ENCODE assay signal across 21 cellular contexts in genomic region chr1:10186453-10187319, GRCh38. TPM values are rescaled to one million over a fixed set of nuclear protein-coding genes. Genes with fewer than 3 reads are reported as not detected.
DNase-seq lines count a peak whose midpoint lies in the region; ATAC-seq, FAIRE-seq and TF ChIP-seq lines count a peak whose summit lies in the region.
"Had no signal": no experiment of that assay in that cellular context is flagged by ENCODE, and none has a peak within 500 bp of the region (broad histone marks: within the 10 kb centered on the region; RNA-seq: fewer than 3 reads in every experiment).

No MANE protein-coding gene starts in this region.

- H3K27me3 ChIP-seq in HepG2 (ENCODE audit: control insufficient read depth in 1 of 2, insufficient read depth in 2 of 2, low read length in 2 of 2), result no peaks in the 10 kb centered on the region
- no peaks in the 10 kb centered on the region for H3K27me3 ChIP-seq in heart left ventricle
- H3K27me3 ChIP-seq in CD8-positive, alpha-beta memory T cell (ENCODE audit: insufficient read depth, low read length, poor library complexity, severe bottlenecking), result no peaks in the 10 kb centered on the region
- H3K27me3 ChIP-seq: esophagus squamous epithelium, testis had no signal

- H3K27ac ChIP-seq in HepG2 (ENCODE audit: extremely low read length, insufficient read depth, low read length) (no peak overlapping the region), heart left ventricle (no peak overlapping the region)
- no peak overlapping the region for H3K27ac ChIP-seq in CD8-positive, alpha-beta memory T cell (ENCODE audit: low read depth, low read length)
- H3K27ac ChIP-seq: esophagus squamous epithelium, testis had no signal

- H3K4me3 ChIP-seq in HepG2 (replicated peaks in 1 of 3; ENCODE audit: insufficient read depth in 1 of 3, low read depth in 2 of 3, low read length in 3 of 3) (no peak overlapping the region), heart left ventricle (no peak overlapping the region)
- no peak overlapping the region for H3K4me3 ChIP-seq in CD8-positive, alpha-beta memory T cell (ENCODE audit: low read length)
- H3K4me3 ChIP-seq: esophagus squamous epithelium, testis had no signal

- TF ChIP-seq POLR2A in HepG2 (IDR thresholded peaks at IDR 0.05; ENCODE audit: insufficient read depth in 1 of 2, low read depth in 2 of 2, low read length in 2 of 2), result no peak
- TF ChIP-seq POLR2A in heart left ventricle (IDR thresholded peaks at IDR 0.05), result no peak

- in situ Hi-C loops in HepG2 (cut with HindIII; ENCODE audit: extremely low pct_ligation_motif_present, low pct_unique_long_range_greater_than_20kb), result no loop called here

- TF ChIP-seq EP300 in HepG2 (IDR thresholded peaks at IDR 0.05; ENCODE audit: low read depth in 2 of 2, low read length in 2 of 2) (no peak), HepG2 (CRISPR knock-in tag; IDR thresholded peaks at IDR 0.05; ENCODE audit: borderline replicate concordance) (no peak)

- peaks cover 5% of the 10 kb centered on the region; the same call in 1 of the 2 replicates for H3K4me1 ChIP-seq in HepG2 (ENCODE audit: insufficient read depth, low read length)
- no peaks in the 10 kb centered on the region for H3K4me1 ChIP-seq in heart left ventricle
- no peaks in the 10 kb centered on the region for H3K4me1 ChIP-seq in CD8-positive, alpha-beta memory T cell (ENCODE audit: insufficient read depth, low read length)
- H3K4me1 ChIP-seq: esophagus squamous epithelium, testis had no signal

- no peak overlapping the region for H3K27ac Mint-ChIP-seq in activated CD4-positive, alpha-beta memory T cell treated with anti-CD3 and anti-CD28 coated beads, Interleukin-2, amount 10 ng/mL, durations not matched to agents 7 days and 5 days
- no peak overlapping the region for H3K27ac Mint-ChIP-seq in activated CD4-positive, alpha-beta memory T cell treated with anti-CD3 and anti-CD28 coated beads for 36 hours
- H3K27ac Mint-ChIP-seq in activated CD8-positive, alpha-beta T cell treated with anti-CD3 and anti-CD28 coated beads for 36 hours, result no peak overlapping the region
- no peak overlapping the region for H3K27ac Mint-ChIP-seq in CD8-positive, alpha-beta memory T cell
- H3K27ac Mint-ChIP-seq: CD4-positive, CD25-positive, alpha-beta regulatory T cell had no signal

- no peak overlapping the region for H3K4me3 Mint-ChIP-seq in activated CD4-positive, alpha-beta memory T cell treated with anti-CD3 and anti-CD28 coated beads, Interleukin-2, amount 10 ng/mL, durations not matched to agents 7 days and 5 days
- no peak overlapping the region for H3K4me3 Mint-ChIP-seq in activated CD4-positive, alpha-beta memory T cell treated with anti-CD3 and anti-CD28 coated beads for 36 hours
- H3K4me3 Mint-ChIP-seq in activated CD8-positive, alpha-beta T cell treated with anti-CD3 and anti-CD28 coated beads for 36 hours, result no peak overlapping the region
- H3K4me3 Mint-ChIP-seq in CD8-positive, alpha-beta memory T cell, result no peak overlapping the region
- H3K4me3 Mint-ChIP-seq: CD4-positive, CD25-positive, alpha-beta regulatory T cell; nephron progenitor cell had no signal

- TF ChIP-seq CTCF in activated CD8-positive, alpha-beta T cell treated with anti-CD3 and anti-CD28 coated beads for 36 hours (IDR thresholded peaks at IDR 0.05), result no peak
- TF ChIP-seq CTCF in HepG2 (CRISPR knock-in tag; IDR thresholded peaks at IDR 0.05) (no peak), heart left ventricle (IDR thresholded peaks at IDR 0.05) (no peak)

- peak; percentile 63 for ATAC-seq in activated CD8-positive, alpha-beta T cell treated with anti-CD3 and anti-CD28 coated beads for 36 hours
- ATAC-seq in HepG2, result peak; percentile 22; the same call in 1 of the 3 replicates
- no peak for ATAC-seq in heart left ventricle
- ATAC-seq: HCT116, Right ventricle myocardium inferior had no signal

- no peaks in the 10 kb centered on the region for H3K36me3 ChIP-seq in HepG2 (replicated peaks in 1 of 2; ENCODE audit: control insufficient read depth in 1 of 2, insufficient read depth in 2 of 2, low read length in 2 of 2)
- peaks cover 0 to 6% (median 0%) of the 10 kb centered on the region in 9 donors for H3K36me3 ChIP-seq in heart left ventricle
- no peaks in the 10 kb centered on the region for H3K36me3 ChIP-seq in CD8-positive, alpha-beta memory T cell (ENCODE audit: insufficient read depth, low read length)

- intact Hi-C loops in activated CD4-positive, alpha-beta memory T cell treated with anti-CD3 and anti-CD28 coated beads for 36 hours (cut with micrococcal nuclease), result loop anchor here (2.0 kb wide), 1 partner anchor 16 kb away; no protein-coding TSS in a partner anchor
- intact Hi-C loops in activated CD8-positive, alpha-beta T cell treated with anti-CD3 and anti-CD28 coated beads for 36 hours (cut with micrococcal nuclease), result loop anchor here (2.0 kb wide), 1 partner anchor 16 kb away; no protein-coding TSS in a partner anchor
- intact Hi-C loops in HepG2 (cut with micrococcal nuclease; ENCODE audit: unreplicated experiment) (no loop called here), heart left ventricle (cut with DNase I) (no loop called here)

- H3K9me3 ChIP-seq in HepG2 (ENCODE audit: low read length), result no peaks in the 10 kb centered on the region
- peaks cover 0 to 9% (median 0%) of the 10 kb centered on the region in 12 donors for H3K9me3 ChIP-seq in heart left ventricle
- no peaks in the 10 kb centered on the region for H3K9me3 ChIP-seq in CD8-positive, alpha-beta memory T cell (ENCODE audit: low read length)
- H3K9me3 ChIP-seq: esophagus squamous epithelium, testis had no signal

- no peak overlapping the region for H2AFZ ChIP-seq in HepG2 (ENCODE audit: low read length)

- H3K4me2 ChIP-seq in HepG2 (ENCODE audit: low read depth, low read length), result no peak overlapping the region

- H3K79me2 ChIP-seq in HepG2 (ENCODE audit: insufficient read depth, low read length), result no peaks in the 10 kb centered on the region

- WGBS in HepG2 (ENCODE audit: low lambda C conversion rate), result 83% methylated on average over 16 of the region's 16 CpGs
- 85 to 88% (median 87%) methylated on average over 16 of the region's 16 CpGs for WGBS in heart left ventricle, 4 donors

- H3K4me1 Mint-ChIP-seq in activated CD4-positive, alpha-beta memory T cell treated with anti-CD3 and anti-CD28 coated beads, Interleukin-2, amount 10 ng/mL, durations not matched to agents 7 days and 5 days, result peaks cover 9% of the 10 kb centered on the region
- H3K4me1 Mint-ChIP-seq in activated CD4-positive, alpha-beta memory T cell treated with anti-CD3 and anti-CD28 coated beads for 36 hours (ENCODE audit: low read depth), result peaks cover 5% of the 10 kb centered on the region
- H3K4me1 Mint-ChIP-seq in activated CD8-positive, alpha-beta T cell treated with anti-CD3 and anti-CD28 coated beads for 36 hours (ENCODE audit: low read depth), result no peaks in the 10 kb centered on the region
- H3K4me1 Mint-ChIP-seq in CD8-positive, alpha-beta memory T cell, result no peaks in the 10 kb centered on the region

- CTCF ChIA-PET in activated CD4-positive, alpha-beta memory T cell treated with anti-CD3 and anti-CD28 coated beads, Interleukin-2, amount 10 ng/mL, durations not matched to agents 7 days and 5 days (lab: Charles Lee), result interaction anchor here (0.7 kb wide), 1 partner anchor 961 kb away, joined by 4 read pairs; no protein-coding TSS in a partner anchor
- CTCF ChIA-PET in activated CD4-positive, alpha-beta memory T cell treated with anti-CD3 and anti-CD28 coated beads for 36 hours (lab: Charles Lee), result interaction anchor here (1.3 kb wide), 1 partner anchor 24 kb away, joined by 4 read pairs; the partner anchor contains the start of gene KIF1B
- CTCF ChIA-PET in activated CD8-positive, alpha-beta T cell treated with anti-CD3 and anti-CD28 coated beads for 36 hours (lab: Charles Lee), result interaction anchor here (0.8 to 1.6 kb wide), 2 partner anchors 23 to 34 kb away, joined by 3 to 4 read pairs; no protein-coding TSS in a partner anchor
- CTCF ChIA-PET in HepG2 (lab: Yijun Ruan, JAX; ENCODE audit: low intra/inter-chr PET ratio, low total read pairs), result no interaction called here
- CTCF ChIA-PET in CD8-positive, alpha-beta memory T cell (lab: Charles Lee), result interaction anchor here (2.6 kb wide), 1 partner anchor 23 kb away, joined by 12 read pairs; the partner anchor contains the start of gene KIF1B

- DNase-seq in activated CD4-positive, alpha-beta memory T cell treated with anti-CD3 and anti-CD28 coated beads, Interleukin-2, amount 10 ng/mL, durations not matched to agents 7 days and 5 days, result peak; percentile 35
- DNase-seq in activated CD4-positive, alpha-beta memory T cell treated with anti-CD3 and anti-CD28 coated beads for 36 hours, result no peak
- DNase-seq in GM04503 (ENCODE audit: low read depth), result peak; percentile 70
- peak; percentile 24 for DNase-seq in activated CD8-positive, alpha-beta T cell treated with anti-CD3 and anti-CD28 coated beads for 36 hours
- DNase-seq in HepG2 (ENCODE audit: low spot score), result no peak
- DNase-seq in heart left ventricle, result no peak
- no peak for DNase-seq in COLO829 (ENCODE audit: low spot score)
- no peak for DNase-seq in CD8-positive, alpha-beta memory T cell
- DNase-seq: activated naive CD4-positive, alpha-beta T cell; DMS79 treated with DMSO at 0.1 percent for 48 hours; effector CD8-positive, alpha-beta T cell; esophagus squamous epithelium; head of caudate nucleus; NCI-H1417 treated with DMSO at 0.1 percent for 48 hours; NCI-H524; nephron progenitor cell; SW 1271; testis had no signal

- no peak for FAIRE-seq in HepG2 (lab: Jason Lieb, UNC)

- no peaks in the 10 kb centered on the region for H3K9me3 Mint-ChIP-seq in activated CD4-positive, alpha-beta memory T cell treated with anti-CD3 and anti-CD28 coated beads, Interleukin-2, amount 10 ng/mL, durations not matched to agents 7 days and 5 days
- H3K9me3 Mint-ChIP-seq in activated CD4-positive, alpha-beta memory T cell treated with anti-CD3 and anti-CD28 coated beads for 36 hours, result peaks cover 2% of the 10 kb centered on the region
- peaks cover 2% of the 10 kb centered on the region for H3K9me3 Mint-ChIP-seq in activated CD8-positive, alpha-beta T cell treated with anti-CD3 and anti-CD28 coated beads for 36 hours
- peaks cover 0 to 4% (median 0%) of the 10 kb centered on the region in 5 donors for H3K9me3 Mint-ChIP-seq in CD8-positive, alpha-beta memory T cell

- H3K9ac ChIP-seq in HepG2 (ENCODE audit: insufficient read depth, low read depth, low read length), result no peak overlapping the region

- no TSS peak for BruUV-seq in HepG2 (replicated peaks; lab: Mats Ljungman, UMichigan)

- no peaks in the 10 kb centered on the region for H3K27me3 Mint-ChIP-seq in activated CD4-positive, alpha-beta memory T cell treated with anti-CD3 and anti-CD28 coated beads, Interleukin-2, amount 10 ng/mL, durations not matched to agents 7 days and 5 days
- H3K27me3 Mint-ChIP-seq in activated CD4-positive, alpha-beta memory T cell treated with anti-CD3 and anti-CD28 coated beads for 36 hours, result no peaks in the 10 kb centered on the region
- H3K27me3 Mint-ChIP-seq in activated CD8-positive, alpha-beta T cell treated with anti-CD3 and anti-CD28 coated beads for 36 hours, result no peaks in the 10 kb centered on the region
- no peaks in the 10 kb centered on the region for H3K27me3 Mint-ChIP-seq in CD8-positive, alpha-beta memory T cell

- no peaks in the 10 kb centered on the region for H3K36me3 Mint-ChIP-seq in activated CD4-positive, alpha-beta memory T cell treated with anti-CD3 and anti-CD28 coated beads, Interleukin-2, amount 10 ng/mL, durations not matched to agents 7 days and 5 days (ENCODE audit: low read depth)
- H3K36me3 Mint-ChIP-seq in activated CD4-positive, alpha-beta memory T cell treated with anti-CD3 and anti-CD28 coated beads for 36 hours, result no peaks in the 10 kb centered on the region
- H3K36me3 Mint-ChIP-seq in activated CD8-positive, alpha-beta T cell treated with anti-CD3 and anti-CD28 coated beads for 36 hours (ENCODE audit: low read depth), result no peaks in the 10 kb centered on the region
- H3K36me3 Mint-ChIP-seq in CD8-positive, alpha-beta memory T cell, result peaks cover 0 to 4% (median 3%) of the 10 kb centered on the region in 3 donors

- POLR2A ChIA-PET in activated CD4-positive, alpha-beta memory T cell treated with anti-CD3 and anti-CD28 coated beads, Interleukin-2, amount 10 ng/mL, durations not matched to agents 7 days and 5 days (lab: Charles Lee), result interaction anchor here (1.4 kb wide), 1 partner anchor 16 kb away, joined by 6 read pairs; no protein-coding TSS in a partner anchor
- POLR2A ChIA-PET in activated CD4-positive, alpha-beta memory T cell treated with anti-CD3 and anti-CD28 coated beads for 36 hours (lab: Charles Lee), result no interaction called here
- POLR2A ChIA-PET in activated CD8-positive, alpha-beta T cell treated with anti-CD3 and anti-CD28 coated beads for 36 hours (lab: Charles Lee), result interaction anchor here (0.6 kb wide), 2 partner anchors 15 to 402 kb away, joined by 3 read pairs; no protein-coding TSS in a partner anchor
- POLR2A ChIA-PET in HepG2 (lab: Yijun Ruan, JAX), result no interaction called here
- POLR2A ChIA-PET in CD8-positive, alpha-beta memory T cell (lab: Charles Lee), result no interaction called here

- TF ChIP-seq RAD21 in HepG2 (CRISPR knock-in tag; IDR thresholded peaks at IDR 0.05), result no peak

- H4K20me1 ChIP-seq in HepG2 (ENCODE audit: insufficient read depth, low read length), result no peaks in the 10 kb centered on the region

RNA-seq across cellular contexts. Expression of gene KIF1B, which starts 23.7 kb away (rescaled TPM):
- total RNA-seq in activated CD4-positive, alpha-beta memory T cell treated with anti-CD3 and anti-CD28 coated beads, Interleukin-2, amount 10 ng/mL, durations not matched to agents 7 days and 5 days, result 10 to 100 TPM; 22.5 to 22.7 TPM
- 10 to 100 TPM; 16.8 to 17.4 TPM for total RNA-seq in activated CD4-positive, alpha-beta memory T cell treated with anti-CD3 and anti-CD28 coated beads for 36 hours
- 1 to 10 TPM; 7.1 to 8.9 TPM for total RNA-seq in activated CD8-positive, alpha-beta T cell treated with anti-CD3 and anti-CD28 coated beads for 36 hours
- total RNA-seq in HepG2 (2016; rRNA removed; fragmentation: Illumina TruSeq; extraction: Trizol), result 26.7 and 43.6 TPM in 2 replicates
- 5.1 and 5.3 TPM in 2 replicates for total RNA-seq in HepG2 (2016; cell fraction: cytosol; rRNA removed; fragmentation: Illumina TruSeq; extraction: Trizol; ENCODE audit: low read depth)
- total RNA-seq in HepG2 (2016; cell fraction: insoluble cytoplasmic fraction; rRNA removed; fragmentation: Illumina TruSeq; extraction: Trizol), result 25.5 and 40.1 TPM in 2 replicates
- total RNA-seq in HepG2 (2016; cell fraction: membrane; rRNA removed; fragmentation: Illumina TruSeq; extraction: Trizol), result 11.3 and 11.4 TPM in 2 replicates
- total RNA-seq in HepG2 (2016; cell fraction: nucleus; rRNA removed; fragmentation: Illumina TruSeq; extraction: Trizol), result 35.4 and 42.7 TPM in 2 replicates
- polyA plus RNA-seq in HepG2 (2011; rRNA removed), result 27.0 and 32.5 TPM in 2 replicates
- 18.2 and 23.8 TPM in 2 replicates for polyA plus RNA-seq in HepG2 (2011; cell fraction: cytosol; rRNA removed)
- polyA plus RNA-seq in HepG2 (2011; cell fraction: nucleus; rRNA removed), result 22.1 and 26.2 TPM in 2 replicates
- 21.2 and 27.8 TPM in 2 replicates for polyA plus RNA-seq in HepG2 (2012)
- 0.59 and 0.67 TPM in 2 replicates for polyA plus RNA-seq in HepG2 (2016; cell fraction: cytosol; fragmentation: Illumina TruSeq; extraction: Trizol; ENCODE audit: low read depth)
- polyA plus RNA-seq in HepG2 (2016; cell fraction: insoluble cytoplasmic fraction; fragmentation: Illumina TruSeq; extraction: Trizol; ENCODE audit: low read depth), result 23.0 and 24.6 TPM in 2 replicates
- 1.5 and 1.9 TPM in 2 replicates for polyA plus RNA-seq in HepG2 (2016; cell fraction: membrane; fragmentation: Illumina TruSeq; extraction: Trizol; ENCODE audit: low read depth)
- polyA plus RNA-seq in HepG2 (2016; cell fraction: nucleus; fragmentation: Illumina TruSeq; extraction: Trizol; ENCODE audit: insufficient read depth, low read depth), result 22.3 and 23.8 TPM in 2 replicates
- polyA minus RNA-seq in HepG2 (2011; rRNA and poly(A)+ RNA removed; ENCODE audit: low replicate concordance), result 24.7 and 78.1 TPM in 2 replicates
- 37.6 and 42.0 TPM in 2 replicates for polyA minus RNA-seq in HepG2 (2011; cell fraction: cytosol; rRNA and poly(A)+ RNA removed)
- 62.1 and 75.5 TPM in 2 replicates for polyA minus RNA-seq in HepG2 (2011; cell fraction: nucleus; rRNA and poly(A)+ RNA removed)
- 100 to 1,000 TPM in 2 of 9 donors, 10 to 100 TPM in 7; 65.5 to 137 (median 82.0) TPM for total RNA-seq in heart left ventricle
- 10 to 100 TPM; 25.0 to 65.9 TPM for polyA plus RNA-seq in heart left ventricle
- total RNA-seq in CD8-positive, alpha-beta memory T cell, result 10 to 100 TPM; 17.5 to 17.8 TPM
- 2.6 TPM for polyA plus RNA-seq in CD8-positive, alpha-beta memory T cell

Comparison
In these comparisons a context has a peak if more than half of its experiments do, and no peak if none do; other contexts are left out.
1. DNase-seq: peak in activated CD4-positive, alpha-beta memory T cell treated with anti-CD3 and anti-CD28 coated beads, Interleukin-2, amount 10 ng/mL, durations not matched to agents 7 days and 5 days (single experiment), GM04503 (single experiment) and activated CD8-positive, alpha-beta T cell treated with anti-CD3 and anti-CD28 coated beads for 36 hours (single experiment); none in activated CD4-positive, alpha-beta memory T cell treated with anti-CD3 and anti-CD28 coated beads for 36 hours (single experiment), HepG2 (single experiment), heart left ventricle (0 of 5), COLO829 (single experiment) and CD8-positive, alpha-beta memory T cell (0 of 5).
2. POLR2A ChIA-PET loops: an anchor here in activated CD4-positive, alpha-beta memory T cell treated with anti-CD3 and anti-CD28 coated beads, Interleukin-2, amount 10 ng/mL, durations not matched to agents 7 days and 5 days (1.4 kb wide) and activated CD8-positive, alpha-beta T cell treated with anti-CD3 and anti-CD28 coated beads for 36 hours (0.6 kb wide); none called in activated CD4-positive, alpha-beta memory T cell treated with anti-CD3 and anti-CD28 coated beads for 36 hours, HepG2 and CD8-positive, alpha-beta memory T cell.
3. ATAC-seq: peak in activated CD8-positive, alpha-beta T cell treated with anti-CD3 and anti-CD28 coated beads for 36 hours (single experiment) and HepG2 (single experiment); none in heart left ventricle (0 of 4).
4. intact Hi-C loops: an anchor here in activated CD4-positive, alpha-beta memory T cell treated with anti-CD3 and anti-CD28 coated beads for 36 hours (2.0 kb wide) and activated CD8-positive, alpha-beta T cell treated with anti-CD3 and anti-CD28 coated beads for 36 hours (2.0 kb wide); none called in HepG2 and heart left ventricle.